8 cellular contexts compared by ENCODE assay signal in genomic region chr4:55397521-55398321, GRCh38. TPM values are rescaled to one million over a fixed set of nuclear protein-coding genes. Genes with fewer than 3 reads are reported as not detected.
DNase-seq lines count a peak whose midpoint lies in the region; ATAC-seq and TF ChIP-seq lines count a peak whose summit lies in the region.

No MANE protein-coding gene starts in this region.

- intact Hi-C loops in CD4-positive, alpha-beta T cell (cut with DNase I, micrococcal nuclease) = loop anchor here (2.0 to 5.0 kb wide), 3 partner anchors 45 to 457 kb away; partner anchors contain the start of gene EXOC1 (in 1 of the 2)
- intact Hi-C loops in activated T-helper 2 cell treated with anti-CD3 and anti-CD28 coated beads, Interferon-gamma antibody, Interleukin-2, Interleukin-4, amounts not matched to agents 10 μg/mL and 5 μg/mL and 100 μg/mL, durations not matched to agents 14 hours and 24 hours and 36 hours (cut with micrococcal nuclease) = loop anchor here (5.0 kb wide), 2 partner anchors 455 to 550 kb away; partner anchors contain the start of genes CEP135 and EXOC1

- H3K27ac ChIP-seq in CD4-positive, alpha-beta T cell (ENCODE audit: low read depth, low read length) = no peak overlapping the region
- H3K27ac ChIP-seq in iPS DF 6.9 (ENCODE audit: low read length) (no peak overlapping the region), skin epidermis (peak overlapping the region in 20 of 21 experiments; percentile 91 to 100 (median 97))

- H3K9me3 ChIP-seq in CD4-positive, alpha-beta T cell (ENCODE audit: control insufficient read depth, low read length) = no peaks in the 10 kb centered on the region
- no peaks in the 10 kb centered on the region for H3K9me3 ChIP-seq in iPS DF 6.9 (ENCODE audit: control insufficient read depth, insufficient read depth, low read length)

- no peak for ATAC-seq in CD4-positive, alpha-beta T cell (ENCODE audit: poor library complexity)

- H3K4me3 ChIP-seq in iPS DF 6.9 (ENCODE audit: low read length) = peak overlapping the region; percentile 89; the same call in 1 of the 2 replicates
- peak overlapping the region; percentile 73 to 100 (median 92) for H3K4me3 ChIP-seq in skin epidermis

- POLR2A ChIA-PET in CD4-positive, alpha-beta T cell (lab: Charles Lee) = no interaction called here

- H3K36me3 Mint-ChIP-seq in CD4-positive, alpha-beta T cell (ENCODE audit: low read depth) = peaks cover 31% of the 10 kb centered on the region
- peaks cover 43% of the 10 kb centered on the region for H3K36me3 Mint-ChIP-seq in activated T-helper 2 cell treated with anti-CD3 and anti-CD28 coated beads, Interferon-gamma antibody, Interleukin-2, Interleukin-4, amounts not matched to agents 10 μg/mL and 5 μg/mL and 100 μg/mL, durations not matched to agents 14 hours and 24 hours and 36 hours (ENCODE audit: low read depth)

- CTCF ChIA-PET in CD4-positive, alpha-beta T cell (lab: Charles Lee) = interaction anchor here (0.6 to 1.3 kb wide), 3 partner anchors 13 to 157 kb away, joined by 3 to 4 read pairs (median 3); partner anchors contain the start of gene SRD5A3

- TF ChIP-seq CTCF in CD4-positive, alpha-beta T cell (IDR thresholded peaks at IDR 0.05) = no peak

- peak overlapping the region; percentile 73 for H3K27ac Mint-ChIP-seq in CD4-positive, alpha-beta T cell
- H3K27ac Mint-ChIP-seq in activated T-helper 2 cell treated with anti-CD3 and anti-CD28 coated beads, Interferon-gamma antibody, Interleukin-2, Interleukin-4, amounts not matched to agents 10 μg/mL and 5 μg/mL and 100 μg/mL, durations not matched to agents 14 hours and 24 hours and 36 hours = peak overlapping the region; percentile 79

- no CpG with 5 or more reads among the region's 15 CpGs for WGBS in iPS DF 6.9 (ENCODE audit: insufficient coverage, insufficient read length)

- no peaks in the 10 kb centered on the region; the same call in 1 of the 2 replicates for H3K4me1 ChIP-seq in iPS DF 6.9 (ENCODE audit: control insufficient read depth, insufficient read depth, low read length)

- no peaks in the 10 kb centered on the region for H3K27me3 ChIP-seq in CD4-positive, alpha-beta T cell (ENCODE audit: control insufficient read depth, insufficient read depth, low read length)
- no peaks in the 10 kb centered on the region for H3K27me3 ChIP-seq in iPS DF 6.9 (ENCODE audit: control insufficient read depth, insufficient read depth, low read length)

- H3K4me3 Mint-ChIP-seq in CD4-positive, alpha-beta T cell = peak overlapping the region; percentile 91
- H3K4me3 Mint-ChIP-seq in activated T-helper 2 cell treated with anti-CD3 and anti-CD28 coated beads, Interferon-gamma antibody, Interleukin-2, Interleukin-4, amounts not matched to agents 10 μg/mL and 5 μg/mL and 100 μg/mL, durations not matched to agents 14 hours and 24 hours and 36 hours (ENCODE audit: low read depth) = peak overlapping the region; percentile 98

- H3K4me1 Mint-ChIP-seq in CD4-positive, alpha-beta T cell (ENCODE audit: low read depth) = peaks cover 51% of the 10 kb centered on the region
- peaks cover 33% of the 10 kb centered on the region for H3K4me1 Mint-ChIP-seq in activated T-helper 2 cell treated with anti-CD3 and anti-CD28 coated beads, Interferon-gamma antibody, Interleukin-2, Interleukin-4, amounts not matched to agents 10 μg/mL and 5 μg/mL and 100 μg/mL, durations not matched to agents 14 hours and 24 hours and 36 hours (ENCODE audit: low read depth)

- no peak for DNase-seq in CD4-positive, alpha-beta T cell
- peak; percentile 59 for DNase-seq in HS-5 (ENCODE audit: low read depth)
- DNase-seq in activated T-helper 2 cell treated with anti-CD3 and anti-CD28 coated beads, Interferon-gamma antibody, Interleukin-2, Interleukin-4, amounts not matched to agents 10 μg/mL and 5 μg/mL and 100 μg/mL, durations not matched to agents 14 hours and 24 hours and 36 hours (ENCODE audit: low spot score) = no peak
- no peak for DNase-seq in iPS DF 6.9 (ENCODE audit: low read depth, low spot score)
- DNase-seq in NCI-H2171 (lab: John Stamatoyannopoulos, UW) = no peak
- no peak for DNase-seq in central memory CD4-positive, alpha-beta T cell
- no peak for DNase-seq in NCI-H1092 (lab: John Stamatoyannopoulos, UW)

- no peaks in the 10 kb centered on the region; the same call in 1 of the 2 replicates for H3K36me3 ChIP-seq in iPS DF 6.9 (ENCODE audit: control insufficient read depth, insufficient read depth, low read length)

- no peaks in the 10 kb centered on the region for H3K9me3 Mint-ChIP-seq in CD4-positive, alpha-beta T cell
- H3K9me3 Mint-ChIP-seq in activated T-helper 2 cell treated with anti-CD3 and anti-CD28 coated beads, Interferon-gamma antibody, Interleukin-2, Interleukin-4, amounts not matched to agents 10 μg/mL and 5 μg/mL and 100 μg/mL, durations not matched to agents 14 hours and 24 hours and 36 hours = no peaks in the 10 kb centered on the region

- H3K27me3 Mint-ChIP-seq in CD4-positive, alpha-beta T cell = no peaks in the 10 kb centered on the region
- no peaks in the 10 kb centered on the region for H3K27me3 Mint-ChIP-seq in activated T-helper 2 cell treated with anti-CD3 and anti-CD28 coated beads, Interferon-gamma antibody, Interleukin-2, Interleukin-4, amounts not matched to agents 10 μg/mL and 5 μg/mL and 100 μg/mL, durations not matched to agents 14 hours and 24 hours and 36 hours (ENCODE audit: low read depth)

RNA-seq across cellular contexts. Expression of gene TMEM165, which starts 2.0 kb away (rescaled TPM):
- 10 to 100 TPM; 44.8 to 46.0 TPM for total RNA-seq in CD4-positive, alpha-beta T cell
- total RNA-seq in activated T-helper 2 cell treated with anti-CD3 and anti-CD28 coated beads, Interferon-gamma antibody, Interleukin-2, Interleukin-4, amounts not matched to agents 10 μg/mL and 5 μg/mL and 100 μg/mL, durations not matched to agents 14 hours and 24 hours and 36 hours = 89.3 and 91.4 TPM in 2 replicates

RNA-seq across cellular contexts. Expression of gene SRD5A3, which starts 51.7 kb away (rescaled TPM):
- total RNA-seq in CD4-positive, alpha-beta T cell = 1 to 10 TPM; 2.1 to 2.2 TPM
- 32.4 and 33.5 TPM in 2 replicates for total RNA-seq in activated T-helper 2 cell treated with anti-CD3 and anti-CD28 coated beads, Interferon-gamma antibody, Interleukin-2, Interleukin-4, amounts not matched to agents 10 μg/mL and 5 μg/mL and 100 μg/mL, durations not matched to agents 14 hours and 24 hours and 36 hours

Comparison
In these comparisons a context has a peak if more than half of its experiments do, and no peak if none do; other contexts are left out.
1. H3K27ac ChIP-seq: peak in skin epidermis (20 of 21); none in CD4-positive, alpha-beta T cell (single experiment) and iPS DF 6.9 (single experiment).
2. RNA of gene SRD5A3, which starts 51.7 kb away (total RNA-seq): 32.4 to 33.5 TPM in activated T-helper 2 cell treated with anti-CD3 and anti-CD28 coated beads, Interferon-gamma antibody, Interleukin-2, Interleukin-4, amounts not matched to agents 10 μg/mL and 5 μg/mL and 100 μg/mL, durations not matched to agents 14 hours and 24 hours and 36 hours; 2.1 to 2.2 TPM in CD4-positive, alpha-beta T cell; every median in the first group is over 10 times any median in the second.